Comparison of ENCODE assay signal across 1 cellular context in the genomic region with DNA sequence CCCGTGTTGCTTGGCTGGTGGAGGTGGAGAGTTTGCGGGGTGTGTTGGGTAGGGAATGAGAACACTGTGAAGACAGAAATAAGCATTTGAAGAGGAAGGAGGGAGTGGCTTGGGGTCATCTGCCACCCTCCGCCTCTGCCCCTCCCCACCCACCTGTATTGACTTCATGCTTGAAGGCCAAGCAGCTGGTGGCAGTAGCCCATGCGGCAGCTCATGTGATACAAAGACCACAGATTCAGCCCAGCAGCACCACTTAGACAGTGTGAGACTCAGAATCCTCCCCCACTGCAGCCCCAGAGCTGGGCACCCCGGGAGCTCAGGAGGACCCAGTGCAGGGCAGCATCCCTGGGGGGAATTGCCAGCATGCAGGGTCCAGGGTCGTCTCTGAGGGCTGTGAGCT.
TF ChIP-seq lines count a peak whose summit lies in the region.

No MANE protein-coding gene starts in this region.

TF ChIP-seq in GM23338, 12 proteins besides CTCF, POLR2A, EP300 and RAD21:
- TF ChIP-seq EZH2phosphoT487 (IDR thresholded peaks at IDR 0.05; ENCODE audit: unreplicated experiment) (no peak), POLR2AphosphoS5 (IDR thresholded peaks at IDR 0.05; ENCODE audit: low read depth) (no peak), JUNB (IDR thresholded peaks at IDR 0.05; ENCODE audit: unreplicated experiment) (no peak)
- TF ChIP-seq, protein P1, sequence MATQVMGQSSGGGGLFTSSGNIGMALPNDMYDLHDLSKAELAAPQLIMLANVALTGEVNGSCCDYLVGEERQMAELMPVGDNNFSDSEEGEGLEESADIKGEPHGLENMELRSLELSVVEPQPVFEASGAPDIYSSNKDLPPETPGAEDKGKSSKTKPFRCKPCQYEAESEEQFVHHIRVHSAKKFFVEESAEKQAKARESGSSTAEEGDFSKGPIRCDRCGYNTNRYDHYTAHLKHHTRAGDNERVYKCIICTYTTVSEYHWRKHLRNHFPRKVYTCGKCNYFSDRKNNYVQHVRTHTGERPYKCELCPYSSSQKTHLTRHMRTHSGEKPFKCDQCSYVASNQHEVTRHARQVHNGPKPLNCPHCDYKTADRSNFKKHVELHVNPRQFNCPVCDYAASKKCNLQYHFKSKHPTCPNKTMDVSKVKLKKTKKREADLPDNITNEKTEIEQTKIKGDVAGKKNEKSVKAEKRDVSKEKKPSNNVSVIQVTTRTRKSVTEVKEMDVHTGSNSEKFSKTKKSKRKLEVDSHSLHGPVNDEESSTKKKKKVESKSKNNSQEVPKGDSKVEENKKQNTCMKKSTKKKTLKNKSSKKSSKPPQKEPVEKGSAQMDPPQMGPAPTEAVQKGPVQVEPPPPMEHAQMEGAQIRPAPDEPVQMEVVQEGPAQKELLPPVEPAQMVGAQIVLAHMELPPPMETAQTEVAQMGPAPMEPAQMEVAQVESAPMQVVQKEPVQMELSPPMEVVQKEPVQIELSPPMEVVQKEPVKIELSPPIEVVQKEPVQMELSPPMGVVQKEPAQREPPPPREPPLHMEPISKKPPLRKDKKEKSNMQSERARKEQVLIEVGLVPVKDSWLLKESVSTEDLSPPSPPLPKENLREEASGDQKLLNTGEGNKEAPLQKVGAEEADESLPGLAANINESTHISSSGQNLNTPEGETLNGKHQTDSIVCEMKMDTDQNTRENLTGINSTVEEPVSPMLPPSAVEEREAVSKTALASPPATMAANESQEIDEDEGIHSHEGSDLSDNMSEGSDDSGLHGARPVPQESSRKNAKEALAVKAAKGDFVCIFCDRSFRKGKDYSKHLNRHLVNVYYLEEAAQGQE (IDR thresholded peaks at IDR 0.05; ENCODE audit: unreplicated experiment): no peak
- TF ChIP-seq, protein P2, sequence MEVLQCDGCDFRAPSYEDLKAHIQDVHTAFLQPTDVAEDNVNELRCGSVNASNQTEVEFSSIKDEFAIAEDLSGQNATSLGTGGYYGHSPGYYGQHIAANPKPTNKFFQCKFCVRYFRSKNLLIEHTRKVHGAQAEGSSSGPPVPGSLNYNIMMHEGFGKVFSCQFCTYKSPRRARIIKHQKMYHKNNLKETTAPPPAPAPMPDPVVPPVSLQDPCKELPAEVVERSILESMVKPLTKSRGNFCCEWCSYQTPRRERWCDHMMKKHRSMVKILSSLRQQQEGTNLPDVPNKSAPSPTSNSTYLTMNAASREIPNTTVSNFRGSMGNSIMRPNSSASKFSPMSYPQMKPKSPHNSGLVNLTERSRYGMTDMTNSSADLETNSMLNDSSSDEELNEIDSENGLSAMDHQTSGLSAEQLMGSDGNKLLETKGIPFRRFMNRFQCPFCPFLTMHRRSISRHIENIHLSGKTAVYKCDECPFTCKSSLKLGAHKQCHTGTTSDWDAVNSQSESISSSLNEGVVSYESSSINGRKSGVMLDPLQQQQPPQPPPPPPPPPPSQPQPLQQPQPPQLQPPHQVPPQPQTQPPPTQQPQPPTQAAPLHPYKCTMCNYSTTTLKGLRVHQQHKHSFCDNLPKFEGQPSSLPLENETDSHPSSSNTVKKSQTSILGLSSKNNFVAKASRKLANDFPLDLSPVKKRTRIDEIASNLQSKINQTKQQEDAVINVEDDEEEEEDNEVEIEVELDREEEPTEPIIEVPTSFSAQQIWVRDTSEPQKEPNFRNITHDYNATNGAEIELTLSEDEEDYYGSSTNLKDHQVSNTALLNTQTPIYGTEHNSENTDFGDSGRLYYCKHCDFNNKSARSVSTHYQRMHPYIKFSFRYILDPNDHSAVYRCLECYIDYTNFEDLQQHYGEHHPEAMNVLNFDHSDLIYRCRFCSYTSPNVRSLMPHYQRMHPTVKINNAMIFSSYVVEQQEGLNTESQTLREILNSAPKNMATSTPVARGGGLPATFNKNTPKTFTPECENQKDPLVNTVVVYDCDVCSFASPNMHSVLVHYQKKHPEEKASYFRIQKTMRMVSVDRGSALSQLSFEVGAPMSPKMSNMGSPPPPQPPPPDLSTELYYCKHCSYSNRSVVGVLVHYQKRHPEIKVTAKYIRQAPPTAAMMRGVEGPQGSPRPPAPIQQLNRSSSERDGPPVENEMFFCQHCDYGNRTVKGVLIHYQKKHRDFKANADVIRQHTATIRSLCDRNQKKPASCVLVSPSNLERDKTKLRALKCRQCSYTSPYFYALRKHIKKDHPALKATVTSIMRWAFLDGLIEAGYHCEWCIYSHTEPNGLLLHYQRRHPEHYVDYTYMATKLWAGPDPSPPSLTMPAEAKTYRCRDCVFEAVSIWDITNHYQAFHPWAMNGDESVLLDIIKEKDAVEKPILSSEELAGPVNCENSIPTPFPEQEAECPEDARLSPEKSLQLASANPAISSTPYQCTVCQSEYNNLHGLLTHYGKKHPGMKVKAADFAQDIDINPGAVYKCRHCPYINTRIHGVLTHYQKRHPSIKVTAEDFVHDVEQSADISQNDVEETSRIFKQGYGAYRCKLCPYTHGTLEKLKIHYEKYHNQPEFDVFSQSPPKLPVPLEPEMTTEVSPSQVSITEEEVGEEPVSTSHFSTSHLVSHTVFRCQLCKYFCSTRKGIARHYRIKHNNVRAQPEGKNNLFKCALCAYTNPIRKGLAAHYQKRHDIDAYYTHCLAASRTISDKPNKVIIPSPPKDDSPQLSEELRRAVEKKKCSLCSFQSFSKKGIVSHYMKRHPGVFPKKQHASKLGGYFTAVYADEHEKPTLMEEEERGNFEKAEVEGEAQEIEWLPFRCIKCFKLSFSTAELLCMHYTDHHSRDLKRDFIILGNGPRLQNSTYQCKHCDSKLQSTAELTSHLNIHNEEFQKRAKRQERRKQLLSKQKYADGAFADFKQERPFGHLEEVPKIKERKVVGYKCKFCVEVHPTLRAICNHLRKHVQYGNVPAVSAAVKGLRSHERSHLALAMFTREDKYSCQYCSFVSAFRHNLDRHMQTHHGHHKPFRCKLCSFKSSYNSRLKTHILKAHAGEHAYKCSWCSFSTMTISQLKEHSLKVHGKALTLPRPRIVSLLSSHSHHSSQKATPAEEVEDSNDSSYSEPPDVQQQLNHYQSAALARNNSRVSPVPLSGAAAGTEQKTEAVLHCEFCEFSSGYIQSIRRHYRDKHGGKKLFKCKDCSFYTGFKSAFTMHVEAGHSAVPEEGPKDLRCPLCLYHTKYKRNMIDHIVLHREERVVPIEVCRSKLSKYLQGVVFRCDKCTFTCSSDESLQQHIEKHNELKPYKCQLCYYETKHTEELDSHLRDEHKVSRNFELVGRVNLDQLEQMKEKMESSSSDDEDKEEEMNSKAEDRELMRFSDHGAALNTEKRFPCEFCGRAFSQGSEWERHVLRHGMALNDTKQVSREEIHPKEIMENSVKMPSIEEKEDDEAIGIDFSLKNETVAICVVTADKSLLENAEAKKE (CRISPR knock-in tag; IDR thresholded peaks at IDR 0.05): no peak
